8 cellular contexts compared by ENCODE assay signal in genomic region chr9:133113928-133114351, GRCh38. TPM values are rescaled to one million over a fixed set of nuclear protein-coding genes. Genes with fewer than 3 reads are reported as not detected.
DNase-seq lines count a peak whose midpoint lies in the region; ATAC-seq, FAIRE-seq and TF ChIP-seq lines count a peak whose summit lies in the region.

No MANE protein-coding gene starts in this region.

- no peak overlapping the region for H2AFZ ChIP-seq in OCI-LY7 (ENCODE audit: low read length)

- H3K4me1 ChIP-seq in esophagus muscularis mucosa, result peaks cover 70 to 76% (median 73%) of the 10 kb centered on the region in 4 donors
- H3K4me1 ChIP-seq in pancreas, result peaks cover 20 to 46% (median 37%) of the 10 kb centered on the region in 3 donors
- peaks cover 11% of the 10 kb centered on the region for H3K4me1 ChIP-seq in OCI-LY7 (ENCODE audit: insufficient read depth, low read length, poor library complexity, severe bottlenecking)

- 31% methylated on average over 9 of the region's 12 CpGs for WGBS in esophagus muscularis mucosa
- 43 to 47% methylated on average over 12 of the region's 12 CpGs for WGBS in pancreas, 2 donors

- peak overlapping the region; percentile 10 to 19 (median 14) for H3K4me3 ChIP-seq in esophagus muscularis mucosa
- H3K4me3 ChIP-seq in pancreas, result no peak overlapping the region
- H3K4me3 ChIP-seq in OCI-LY7 (ENCODE audit: low read depth, low read length, poor library complexity, severe bottlenecking), result no peak overlapping the region

- TF ChIP-seq EP300 in esophagus muscularis mucosa (IDR thresholded peaks at IDR 0.05), result no peak

- POLR2A ChIA-PET in OCI-LY7 (lab: Charles Lee), result no interaction called here

- no peak for FAIRE-seq in pancreas (lab: Jason Lieb, UNC)
- no peak for FAIRE-seq in GM19239 (lab: Jason Lieb, UNC)

- no peaks in the 10 kb centered on the region for H3K9me2 ChIP-seq in OCI-LY7 (ENCODE audit: insufficient read depth, low read length)

- BruUV-seq in OCI-LY7 (replicated peaks; lab: Mats Ljungman, UMichigan), result no TSS peak

- peak overlapping the region; percentile 75 to 81 (median 77) for H3K27ac ChIP-seq in esophagus muscularis mucosa (replicated peaks in 1 of 4)
- peak overlapping the region in 3 of 4 donors; percentile 42 to 58 (median 47) for H3K27ac ChIP-seq in pancreas
- H3K27ac ChIP-seq in OCI-LY7 (ENCODE audit: low read depth, low read length, poor library complexity, severe bottlenecking), result no peak overlapping the region

- TF ChIP-seq POLR2A in esophagus muscularis mucosa (IDR thresholded peaks at IDR 0.05; ENCODE audit: low read depth), result no peak

- TF ChIP-seq CTCF in esophagus muscularis mucosa (IDR thresholded peaks at IDR 0.05), result no peak
- TF ChIP-seq CTCF in pancreas (IDR thresholded peaks at IDR 0.05), result no peak
- TF ChIP-seq CTCF in OCI-LY7 (conservative IDR thresholded peaks at IDR 0.05; ENCODE audit: low read length), result no peak

- no peak overlapping the region for H3K4me2 ChIP-seq in OCI-LY7 (ENCODE audit: low read length)

- H3K27me3 ChIP-seq in esophagus muscularis mucosa (no peaks in the 10 kb centered on the region), pancreas (no peaks in the 10 kb centered on the region)

- intact Hi-C loops in esophagus muscularis mucosa (cut with DNase I), result no loop called here
- intact Hi-C loops in pancreas (cut with DNase I), result no loop called here
- intact Hi-C loops in OCI-LY7 (cut with micrococcal nuclease; ENCODE audit: unreplicated experiment), result no loop called here

- H4K20me1 ChIP-seq in OCI-LY7 (ENCODE audit: insufficient read depth, low read length), result no peaks in the 10 kb centered on the region; the same call in 1 of the 2 replicates

- no peaks in the 10 kb centered on the region for H3K79me2 ChIP-seq in OCI-LY7 (ENCODE audit: insufficient read depth, low read depth, low read length)

- peak in 3 of 4 donors; percentile 39 to 51 (median 49) for ATAC-seq in pancreas
- ATAC-seq in HG02759 (IDR thresholded peaks at IDR 0.05; ENCODE audit: unreplicated experiment), result no peak

- CTCF ChIA-PET in OCI-LY7 (lab: Charles Lee; ENCODE audit: unreplicated experiment), result no interaction called here

- H3K36me3 ChIP-seq in esophagus muscularis mucosa (peaks cover 13 to 33% (median 30%) of the 10 kb centered on the region in 4 donors), pancreas (peaks cover 2 to 14% (median 6%) of the 10 kb centered on the region in 3 donors), OCI-LY7 (ENCODE audit: insufficient read depth, low read length) (peaks cover 3% of the 10 kb centered on the region; the same call in 1 of the 2 replicates)

- peak; percentile 55 for DNase-seq in Daoy (ENCODE audit: low read depth)
- peak; percentile 27 for DNase-seq in NCI-H774 (lab: John Stamatoyannopoulos, UW)
- no peak for DNase-seq in esophagus muscularis mucosa (ENCODE audit: extremely low spot score)
- peak in 4 of 6 donors; percentile 38 to 81 (median 60) for DNase-seq in pancreas
- DNase-seq in OCI-LY7 (ENCODE audit: low spot score), result no peak
- no peak for DNase-seq in GM19239 (ENCODE audit: insufficient read length, low spot score)
- DNase-seq in NCI-H128 (lab: John Stamatoyannopoulos, UW; ENCODE audit: unreplicated experiment), result no peak

- H3K9me3 ChIP-seq in esophagus muscularis mucosa, result no peaks in the 10 kb centered on the region
- no peaks in the 10 kb centered on the region for H3K9me3 ChIP-seq in pancreas
- H3K9me3 ChIP-seq in OCI-LY7 (ENCODE audit: low read length), result no peaks in the 10 kb centered on the region

RNA-seq across cellular contexts. Expression of gene RALGDS, which starts 7.1 kb away (rescaled TPM):
- 21.5 and 21.8 TPM in 2 replicates for total RNA-seq in Daoy (2014; rRNA removed; shearing (Covaris generic))
- total RNA-seq in esophagus muscularis mucosa (10 to 100 TPM; 48.6 to 67.4 (median 54.8) TPM), pancreas (10 to 100 TPM; 16.1 to 31.9 (median 20.3) TPM), OCI-LY7 (2022) (23.8 and 28.6 TPM in 2 replicates)
- polyA plus RNA-seq in pancreas, result 10 to 100 TPM; 56.0 to 69.7 TPM
- 22.0 and 28.2 TPM in 2 replicates for total RNA-seq in OCI-LY7 (2014; rRNA removed; shearing (Covaris generic))

RNA-seq across cellular contexts. Expression of gene GBGT1, which starts 49.8 kb away (rescaled TPM):
- total RNA-seq in Daoy (2014; rRNA removed; shearing (Covaris generic)), result 6.4 and 13.9 TPM in 2 replicates
- 10 to 100 TPM; 15.9 to 19.1 (median 17.5) TPM for total RNA-seq in esophagus muscularis mucosa
- 10 to 100 TPM in 1 of 6 donors, 1 to 10 TPM in 5; 1.5 to 11.9 (median 3.1) TPM for total RNA-seq in pancreas
- polyA plus RNA-seq in pancreas, result 1 to 10 TPM; 4.5 to 4.6 TPM
- 2.1 and 2.6 TPM in 2 replicates for total RNA-seq in OCI-LY7 (2014; rRNA removed; shearing (Covaris generic))
- total RNA-seq in OCI-LY7 (2022), result 3.9 and 5.9 TPM in 2 replicates

RNA-seq across cellular contexts. Expression of gene CEL, which starts 52.2 kb away (rescaled TPM):
- 0.18 and 0.29 TPM in 2 replicates for total RNA-seq in Daoy (2014; rRNA removed; shearing (Covaris generic))
- total RNA-seq in esophagus muscularis mucosa (under 1 TPM; 0.17 to 0.42 (median 0.21) TPM), pancreas (over 10,000 TPM; 11,290 to 24,413 (median 19,239) TPM), OCI-LY7 (2022) (1.4 and 1.8 TPM in 2 replicates)
- 1,000 to 10,000 TPM; 2,560 to 4,565 TPM for polyA plus RNA-seq in pancreas
- total RNA-seq in OCI-LY7 (2014; rRNA removed; shearing (Covaris generic)), result 0.39 and 1.2 TPM in 2 replicates

Comparison
In these comparisons a context has a peak if more than half of its experiments do, and no peak if none do; other contexts are left out.
1. DNase-seq: peak in Daoy (single experiment), NCI-H774 (single experiment) and pancreas (4 of 6); none in esophagus muscularis mucosa (single experiment), OCI-LY7 (single experiment), GM19239 (single experiment) and NCI-H128 (single experiment).
2. H3K4me3 ChIP-seq: peak in esophagus muscularis mucosa (4 of 4); none in pancreas (0 of 4) and OCI-LY7 (single experiment).
3. RNA of gene CEL, which starts 52.2 kb away (total RNA-seq): 11,290 to 24,413 TPM in pancreas; 0.39 to 1.8 TPM in OCI-LY7, 0.18 to 0.29 TPM in Daoy and 0.17 to 0.42 TPM in esophagus muscularis mucosa; every median in the first group is over 1,000 times any median in the second.